24 cellular contexts compared by ENCODE assay signal in genomic region chr4:82661153-82661552, GRCh38.
"Had no signal": no experiment of that assay in that cellular context is flagged by ENCODE, and none has a peak within 500 bp of the region (broad histone marks: within the 10 kb centered on the region; RNA-seq: fewer than 3 reads in every experiment).

No MANE protein-coding gene starts in this region.

- DNase-seq: hippocampal formation; kidney; left colon; left lung; lower lobe of right lung; mammary epithelial cell; mesendoderm; naive B cell; natural killer cell; nephron progenitor cell; ovary; right lobe of liver; stimulated activated CD4-positive, alpha-beta T cell treated with anti-CD3 and anti-CD28 coated beads, Interleukin-4, amount 100 ng/mL, for 24 hours; stimulated activated naive CD4-positive, alpha-beta T cell; uterus had no signal

- H3K27ac Mint-ChIP-seq: mesothelial cell of epicardium; naive B cell; natural killer cell; nephron progenitor cell; progenitor cell of endocrine pancreas; stimulated activated effector memory CD8-positive, alpha-beta T cell treated with anti-CD3 and anti-CD28 coated beads, Interleukin-12 subunit alpha, Interleukin-12 subunit beta, amount 100 ng/mL, for 72 hours; stimulated activated naive CD8-positive, alpha-beta T cell treated with anti-CD3 and anti-CD28 coated beads, Interleukin-15, Interleukin-2, amounts not matched to agents 100 ng/mL and 50 ng/mL, for 24 hours; type B pancreatic cell had no signal

- H3K36me3 Mint-ChIP-seq: naive B cell; natural killer cell; stimulated activated effector memory CD8-positive, alpha-beta T cell treated with anti-CD3 and anti-CD28 coated beads, Interleukin-12 subunit alpha, Interleukin-12 subunit beta, amount 100 ng/mL, for 72 hours had no signal

- H3K27me3 Mint-ChIP-seq: progenitor cell of endocrine pancreas, type B pancreatic cell had no signal

- H3K4me1 Mint-ChIP-seq: naive B cell; natural killer cell; stimulated activated effector memory CD8-positive, alpha-beta T cell treated with anti-CD3 and anti-CD28 coated beads, Interleukin-12 subunit alpha, Interleukin-12 subunit beta, amount 100 ng/mL, for 72 hours had no signal

- H3K4me1 ChIP-seq: left lung, lower lobe of right lung, right atrium auricular region, right lobe of liver, suprapubic skin, tibial nerve, uterus had no signal

- H3K4me3 Mint-ChIP-seq: mesothelial cell of epicardium; naive B cell; natural killer cell; nephron progenitor cell; stimulated activated effector memory CD8-positive, alpha-beta T cell treated with anti-CD3 and anti-CD28 coated beads, Interleukin-12 subunit alpha, Interleukin-12 subunit beta, amount 100 ng/mL, for 72 hours; stimulated activated naive CD8-positive, alpha-beta T cell treated with anti-CD3 and anti-CD28 coated beads, Interleukin-15, Interleukin-2, amounts not matched to agents 100 ng/mL and 50 ng/mL, for 24 hours; type B pancreatic cell had no signal

- H3K4me3 ChIP-seq: left lung, lower lobe of right lung, ovary, right atrium auricular region, right lobe of liver, skin epidermis, suprapubic skin, tibial nerve, uterus had no signal

- H3K36me3 ChIP-seq: left lung, lower lobe of right lung, ovary, right atrium auricular region, right lobe of liver, suprapubic skin, uterus had no signal

- H3K27me3 ChIP-seq: left lung, ovary, right atrium auricular region, right lobe of liver, suprapubic skin, tibial nerve, uterus had no signal

- H3K27ac ChIP-seq: left lung, lower lobe of right lung, ovary, right atrium auricular region, right lobe of liver, skin epidermis, suprapubic skin, tibial nerve, uterus had no signal

- H3K9me3 Mint-ChIP-seq: natural killer cell; stimulated activated effector memory CD8-positive, alpha-beta T cell treated with anti-CD3 and anti-CD28 coated beads, Interleukin-12 subunit alpha, Interleukin-12 subunit beta, amount 100 ng/mL, for 72 hours; stimulated activated naive CD8-positive, alpha-beta T cell treated with anti-CD3 and anti-CD28 coated beads, Interleukin-15, Interleukin-2, amounts not matched to agents 100 ng/mL and 50 ng/mL, for 24 hours; type B pancreatic cell had no signal

- H3K9me3 ChIP-seq: left lung, lower lobe of right lung, ovary, right atrium auricular region, right lobe of liver, suprapubic skin, uterus had no signal
